ENCODE assay signal across 1 cellular context in genomic region chr20:46021361-46022359, GRCh38.
TF ChIP-seq lines count a peak whose summit lies in the region.

No MANE protein-coding gene starts in this region.

TF ChIP-seq in K562, 482 proteins besides CTCF, POLR2A, EP300 and RAD21 (continued from another document):
- no peak for TF ChIP-seq ZNF274 (IDR thresholded peaks at IDR 0.05; ENCODE audit: borderline replicate concordance, low read depth, low read length)
